8 cellular contexts compared by ENCODE assay signal in genomic region chr14:60723218-60724079, GRCh38. TPM values are rescaled to one million over a fixed set of nuclear protein-coding genes. Genes with fewer than 3 reads are reported as not detected.
DNase-seq lines count a peak whose midpoint lies in the region; ATAC-seq and TF ChIP-seq lines count a peak whose summit lies in the region.

No MANE protein-coding gene starts in this region.

- no peaks in the 10 kb centered on the region for H3K9me3 Mint-ChIP-seq in T-cell

- DNase-seq in AG04450 (ENCODE audit: low read depth, low spot score), result no peak
- DNase-seq in HK-2 (ENCODE audit: unreplicated experiment), result peak; percentile 59
- peak in 14 of 34 experiments; percentile 3 to 28 (median 15) for DNase-seq in T-cell
- DNase-seq in central memory CD4-positive, alpha-beta T cell, result peak; percentile 13
- DNase-seq in kidney tubule cell (ENCODE audit: low spot score), result peak; percentile 65
- peak; percentile 18 for DNase-seq in stimulated activated CD4-positive, alpha-beta T cell treated with anti-CD3 and anti-CD28 coated beads, Interleukin-4, amount 100 ng/mL, for 24 hours

- no peak overlapping the region for H3K27ac Mint-ChIP-seq in T-cell

- peak overlapping the region; percentile 92 for H3K4me3 ChIP-seq in AG04450 (ENCODE audit: low read depth, low read length)

- H3K4me1 Mint-ChIP-seq in T-cell, result peaks cover 16 to 26% (median 25%) of the 10 kb centered on the region in 3 donors

- no peak for TF ChIP-seq CTCF in AG04450 (IDR thresholded peaks at IDR 0.05; ENCODE audit: low read depth, low read length)

- no peaks in the 10 kb centered on the region for H3K27me3 ChIP-seq in AG04450 (ENCODE audit: control insufficient read depth, insufficient read depth, low read length)

- no peaks in the 10 kb centered on the region for H3K36me3 Mint-ChIP-seq in T-cell

- H3K27ac ChIP-seq in AG04450 (ENCODE audit: low read depth, low read length), result peak overlapping the region; percentile 92

- POLR2A ChIA-PET in AG04450 (lab: Yijun Ruan, JAX) (interaction anchor here (0.7 to 2.8 kb wide), 7 partner anchors 11 to 529 kb away, joined by 3 to 12 read pairs (median 6); partner anchors contain the start of genes MNAT1 and SIX1), T-cell (lab: Charles Lee) (no interaction called here)

- peak overlapping the region; percentile 83 to 91 (median 83) for H3K4me3 Mint-ChIP-seq in T-cell

- CTCF ChIA-PET in AG04450 (lab: Charles Lee), result interaction anchor here (0.6 kb wide), 1 partner anchor 75 kb away, joined by 3 read pairs; no protein-coding TSS in a partner anchor
- CTCF ChIA-PET in T-cell (lab: Charles Lee), result interaction anchor here in 1 of 2 donors (0.7 to 1.3 kb wide), 2 partner anchors 10 to 1659 kb away, joined by 3 read pairs; no protein-coding TSS in a partner anchor

- H3K9me3 ChIP-seq in AG04450 (ENCODE audit: control insufficient read depth, insufficient read depth, low read length), result no peaks in the 10 kb centered on the region; the same call in 1 of the 2 replicates

- peaks cover 63 to 79% of the 10 kb centered on the region in 2 donors for H3K27me3 Mint-ChIP-seq in T-cell

- ATAC-seq in GM18498 (IDR thresholded peaks at IDR 0.05; ENCODE audit: unreplicated experiment), result peak; percentile 44
- peak; percentile 38 to 50 (median 45) for ATAC-seq in T-cell (replicated peaks in 1 of 4)
- ATAC-seq in HG03097 (IDR thresholded peaks at IDR 0.05; ENCODE audit: low FRiP score, unreplicated experiment), result no peak

RNA-seq across cellular contexts. Expression of gene SIX4, which starts 0.7 kb away (rescaled TPM):
- polyA plus RNA-seq in AG04450 (2011; rRNA removed), result 17.7 and 21.8 TPM in 2 replicates
- 40.3 and 48.3 TPM in 2 replicates for polyA minus RNA-seq in AG04450 (2011; rRNA and poly(A)+ RNA removed)
- under 1 TPM in 3 of 5 donors, not detected in 2; 0.12 to 0.22 (median 0.13) TPM for total RNA-seq in T-cell

RNA-seq across cellular contexts. Expression of gene MNAT1, which starts 11.1 kb away (rescaled TPM):
- polyA plus RNA-seq in AG04450 (2011; rRNA removed), result 58.8 and 69.3 TPM in 2 replicates
- polyA minus RNA-seq in AG04450 (2011; rRNA and poly(A)+ RNA removed), result 30.8 and 45.5 TPM in 2 replicates
- total RNA-seq in T-cell, result 10 to 100 TPM; 14.7 to 24.8 (median 19.2) TPM
